In the genomic region with DNA sequence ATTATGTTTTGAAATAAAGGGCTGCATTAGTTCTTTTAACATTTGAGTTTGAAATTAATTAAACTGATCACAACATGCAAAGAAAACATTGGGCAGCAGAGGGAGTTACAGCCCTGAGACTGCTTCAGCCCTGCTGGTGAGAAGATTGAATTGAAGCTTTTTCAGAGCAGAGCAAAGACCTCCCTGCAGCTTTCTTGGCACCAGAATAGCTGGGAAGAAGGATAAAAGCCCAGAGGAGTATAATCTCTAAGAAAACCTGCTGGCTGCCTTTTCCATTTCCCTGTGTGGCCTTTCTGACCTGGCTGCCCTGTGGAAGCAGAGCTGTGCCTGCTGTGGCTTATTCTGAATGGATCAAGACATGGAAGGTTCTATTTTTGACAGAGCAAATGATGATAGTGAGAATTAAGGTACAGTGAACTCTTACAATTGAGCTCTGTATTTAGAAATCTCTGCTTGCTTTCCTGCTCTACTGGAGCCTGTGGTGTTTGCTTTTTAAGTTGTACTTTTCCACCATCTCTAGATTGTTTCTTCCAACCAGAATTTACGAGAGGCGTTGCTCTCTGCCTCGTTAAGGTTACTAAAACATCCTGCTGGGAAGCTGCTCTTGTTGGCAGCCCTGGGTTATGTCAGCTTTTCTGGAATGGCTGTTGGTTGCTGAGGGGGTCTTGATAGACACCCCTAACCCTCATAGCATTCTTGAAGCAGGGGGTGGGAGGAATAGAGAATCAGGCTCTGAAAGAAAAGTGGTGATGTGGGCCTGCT, we compare ENCODE assay signal across 8 cellular contexts. TPM values are rescaled to one million over a fixed set of nuclear protein-coding genes. Genes with fewer than 3 reads are reported as not detected.
DNase-seq lines count a peak whose midpoint lies in the region; ATAC-seq, FAIRE-seq and TF ChIP-seq lines count a peak whose summit lies in the region.

No MANE protein-coding gene starts in this region.

- H3K36me3 Mint-ChIP-seq in H9 (ENCODE audit: insufficient read depth in 1 of 3, low read depth in 3 of 3) = peaks cover 35 to 60% (median 59%) of the 10 kb centered on the region in 3 experiments
- peaks cover 4% of the 10 kb centered on the region for H3K36me3 Mint-ChIP-seq in astrocyte (ENCODE audit: low read depth, unreplicated experiment)

- no peak overlapping the region for H2BK5ac ChIP-seq in H9 (ENCODE audit: insufficient read length, low read length)

- H3K56ac ChIP-seq in H9 (ENCODE audit: insufficient read length, low read depth, low read length) = no peak overlapping the region

- no CpG with 5 or more reads among the region's 3 CpGs for WGBS in H9 (ENCODE audit: extremely low coverage, insufficient read length, low lambda C conversion rate)
- 71% methylated on average over 3 of the region's 3 CpGs for WGBS in right cardiac atrium

- no peak overlapping the region for H2BK15ac ChIP-seq in H9 (ENCODE audit: low read depth, low read length)

- peak; percentile 55 for FAIRE-seq in astrocyte (lab: Jason Lieb, UNC)

- H3K27me3 Mint-ChIP-seq in H9 (ENCODE audit: low read depth) (no peaks in the 10 kb centered on the region), astrocyte (ENCODE audit: low read depth, unreplicated experiment) (no peaks in the 10 kb centered on the region)

- no peak overlapping the region for H4K91ac ChIP-seq in H9 (ENCODE audit: insufficient read length, low read depth, low read length)

- ATAC-seq in right cardiac atrium = peak; percentile 89 to 90
- ATAC-seq in HG02840 (IDR thresholded peaks at IDR 0.05; ENCODE audit: low FRiP score, unreplicated experiment) = no peak

- no peaks in the 10 kb centered on the region for H3K79me2 ChIP-seq in H9 (ENCODE audit: insufficient read depth, low read length)
- no peaks in the 10 kb centered on the region for H3K79me2 ChIP-seq in astrocyte (ENCODE audit: insufficient read depth, low read length)

- H2BK20ac ChIP-seq in H9 (ENCODE audit: low read depth, low read length, poor library complexity, severe bottlenecking) = no peak overlapping the region

- H4K5ac ChIP-seq in H9 (ENCODE audit: insufficient read length, low read depth, low read length) = no peak overlapping the region

- no peak overlapping the region for H3K4me3 ChIP-seq in astrocyte (ENCODE audit: insufficient read depth, low read depth, low read length)
- H3K4me3 ChIP-seq in right cardiac atrium (ENCODE audit: low read length) = no peak overlapping the region

- H2AK5ac ChIP-seq in H9 (ENCODE audit: insufficient read length, low read length) = no peak overlapping the region

- H3K23ac ChIP-seq in H9 (ENCODE audit: insufficient read length, low read depth, low read length) = no peak overlapping the region

- H3K27me3 ChIP-seq in H9 (ENCODE audit: insufficient read depth, low read length) (no peaks in the 10 kb centered on the region), astrocyte (ENCODE audit: insufficient read depth, low read length) (no peaks in the 10 kb centered on the region), right cardiac atrium (ENCODE audit: control insufficient read depth, insufficient read depth) (no peaks in the 10 kb centered on the region)

- TF ChIP-seq CTCF in H9 (conservative IDR thresholded peaks at IDR 0.05) = peak; percentile 99
- peak; percentile 96 for TF ChIP-seq CTCF in astrocyte (IDR thresholded peaks at IDR 0.05; ENCODE audit: insufficient read depth, low read depth, low read length)

- peaks cover 13 to 17% of the 10 kb centered on the region in 2 experiments for H3K4me1 Mint-ChIP-seq in H9
- no peaks in the 10 kb centered on the region for H3K4me1 Mint-ChIP-seq in astrocyte (ENCODE audit: low read depth, unreplicated experiment)

- intact Hi-C loops in right cardiac atrium (cut with DNase I) = loop anchor here in 3 of 4 donors (2.0 to 5.0 kb wide), 2 partner anchors 256 to 258 kb away; no protein-coding TSS in a partner anchor

- H3K4me1 ChIP-seq in H9 (ENCODE audit: insufficient read depth, low read length) = peaks cover 2% of the 10 kb centered on the region; the same call in 1 of the 2 replicates
- no peaks in the 10 kb centered on the region for H3K4me1 ChIP-seq in astrocyte (ENCODE audit: insufficient read depth, low read length)
- H3K4me1 ChIP-seq in right cardiac atrium (ENCODE audit: control insufficient read depth, insufficient read depth, low read length) = no peaks in the 10 kb centered on the region

- no peak overlapping the region for H3K14ac ChIP-seq in H9 (ENCODE audit: insufficient read depth, low read length)

- H3K4me2 ChIP-seq in H9 (ENCODE audit: insufficient read depth, insufficient read length, low read length) = no peak overlapping the region
- no peak overlapping the region for H3K4me2 ChIP-seq in astrocyte (ENCODE audit: low read length)

- H3K79me1 ChIP-seq in H9 (ENCODE audit: insufficient read depth, low read depth, low read length, poor library complexity, severe bottlenecking) = peaks cover 5% of the 10 kb centered on the region

- no peaks in the 10 kb centered on the region for H3K23me2 ChIP-seq in H9 (ENCODE audit: insufficient read length, low read depth, low read length, poor library complexity, severe bottlenecking)

- H3K27ac ChIP-seq in H9 (ENCODE audit: insufficient read length, low read depth, low read length) (no peak overlapping the region), astrocyte (ENCODE audit: low read depth, low read length) (no peak overlapping the region), right cardiac atrium (ENCODE audit: low read length) (no peak overlapping the region)

- H3K9me3 ChIP-seq in H9 (ENCODE audit: control insufficient read depth, low read depth, low read length) (no peaks in the 10 kb centered on the region), astrocyte (ENCODE audit: insufficient read depth, low read depth, low read length) (no peaks in the 10 kb centered on the region), right cardiac atrium (ENCODE audit: control insufficient read depth, low read length) (no peaks in the 10 kb centered on the region)

- no peak overlapping the region for H3K4ac ChIP-seq in H9 (ENCODE audit: low read depth, low read length)

- H2AFZ ChIP-seq in H9 (ENCODE audit: low read length) (no peak overlapping the region), astrocyte (ENCODE audit: low read depth, low read length) (no peak overlapping the region)

- H4K20me1 ChIP-seq in H9 (ENCODE audit: control insufficient read depth, insufficient read depth, insufficient read length) = no peaks in the 10 kb centered on the region
- peaks cover 7% of the 10 kb centered on the region for H4K20me1 ChIP-seq in astrocyte (ENCODE audit: insufficient read depth, low read length)

- H3K27ac Mint-ChIP-seq in H9 (peak overlapping the region in 1 of 3 experiments; percentile 81; a peak in 3 of 7 replicates), astrocyte (ENCODE audit: unreplicated experiment) (no peak overlapping the region)

- no peak overlapping the region for H3T11ph ChIP-seq in H9 (ENCODE audit: low read length)

- H3K36me3 ChIP-seq in astrocyte (ENCODE audit: insufficient read depth, low read length) = peaks cover 21% of the 10 kb centered on the region

- no peak overlapping the region for H3K18ac ChIP-seq in H9 (ENCODE audit: insufficient read length, low read depth, low read length)

- DNase-seq in CMK (ENCODE audit: low read depth) (peak; percentile 22), H9 (peak; percentile 52), NCI-H460 (ENCODE audit: extremely low read depth, low read depth) (peak; percentile 68), astrocyte (ENCODE audit: low read depth) (peak; percentile 51), right cardiac atrium (no peak), retina (peak; percentile 40)
- no peak for DNase-seq in activated CD4-positive, CD25-positive, alpha-beta regulatory T cell treated with anti-CD3 and anti-CD28 coated beads, Interleukin-2, amount 50 U/mL, for 72 hours

- H3K9ac ChIP-seq in H9 (ENCODE audit: extremely low read depth, insufficient read length, low read length) (no peak overlapping the region), astrocyte (ENCODE audit: low read length) (no peak overlapping the region)

- H3K4me3 Mint-ChIP-seq in H9 = peak overlapping the region in 1 of 2 experiments; percentile 23; a peak in 1 of 5 replicates
- H3K4me3 Mint-ChIP-seq in astrocyte (ENCODE audit: unreplicated experiment) = no peak overlapping the region

- no peak overlapping the region for H4K8ac ChIP-seq in H9 (replicated peaks; ENCODE audit: insufficient read length, low read depth, low read length)

- no peak overlapping the region for H2BK12ac ChIP-seq in H9 (ENCODE audit: insufficient read length, low read depth, low read length)

- H2BK120ac ChIP-seq in H9 (ENCODE audit: low read depth, low read length, poor library complexity, severe bottlenecking) = no peak overlapping the region

- H3K9me3 Mint-ChIP-seq in H9 (no peaks in the 10 kb centered on the region), astrocyte (ENCODE audit: unreplicated experiment) (no peaks in the 10 kb centered on the region)

RNA-seq across cellular contexts. Expression of a gene that starts 9.9 kb away (rescaled TPM):
- total RNA-seq in H9 (2021) (326 and 327 TPM in 2 replicates), astrocyte (102 and 122 TPM in 2 replicates), right cardiac atrium (10 to 100 TPM; 48.7 to 59.7 (median 56.1) TPM)
- total RNA-seq in NCI-H460 (2014; rRNA removed; shearing (Covaris generic)) = 230 and 245 TPM in 2 replicates
- 121 and 150 TPM in 2 replicates for polyA plus RNA-seq in NCI-H460 (2014; cell fraction: nucleus; rRNA removed)
- polyA plus RNA-seq in right cardiac atrium = 76.9 TPM

Comparison
In these comparisons a context has a peak if more than half of its experiments do, and no peak if none do; other contexts are left out.
1. DNase-seq: peak in CMK (single experiment), H9 (single experiment), NCI-H460 (single experiment), astrocyte (single experiment) and retina (single experiment); none in right cardiac atrium (0 of 3) and activated CD4-positive, CD25-positive, alpha-beta regulatory T cell treated with anti-CD3 and anti-CD28 coated beads, Interleukin-2, amount 50 U/mL, for 72 hours (single experiment).